8 cellular contexts compared by ENCODE assay signal in the genomic region with DNA sequence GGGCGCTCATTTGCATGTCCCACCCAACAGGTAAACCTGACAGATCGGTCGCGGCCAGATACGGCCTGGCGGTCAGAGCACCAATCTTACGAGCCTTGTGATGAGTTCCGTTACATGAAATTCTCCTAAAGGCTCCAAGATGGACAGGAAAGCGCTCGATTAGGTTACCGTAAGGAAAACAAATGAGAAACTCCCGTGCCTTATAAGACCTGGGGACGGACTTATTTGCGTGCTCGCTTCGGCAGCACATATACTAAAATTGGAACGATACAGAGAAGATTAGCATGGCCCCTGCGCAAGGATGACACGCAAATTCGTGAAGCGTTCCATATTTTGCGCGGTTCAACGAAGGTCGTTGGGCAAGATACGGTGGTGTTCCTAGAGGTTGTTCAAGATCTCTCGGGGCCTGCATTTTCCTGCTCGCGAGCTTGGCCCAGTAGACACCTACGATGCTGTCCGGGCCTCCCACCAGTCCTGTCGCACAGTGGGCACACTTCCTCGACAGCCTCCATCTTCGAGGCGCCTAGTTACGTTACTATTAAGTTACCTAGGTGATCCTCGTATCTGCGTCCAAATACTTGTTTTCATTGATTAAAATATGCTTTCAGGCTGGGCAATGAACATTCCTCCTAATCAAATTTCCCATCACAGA. TPM values are rescaled to one million over a fixed set of nuclear protein-coding genes. Genes with fewer than 3 reads are reported as not detected.
DNase-seq lines count a peak whose midpoint lies in the region; ATAC-seq, FAIRE-seq and TF ChIP-seq lines count a peak whose summit lies in the region.

A gene (plus strand): TSS at position 230 of the 652 bp plus-strand sequence.

- FAIRE-seq in GM12892 (lab: Jason Lieb, UNC), result no peak

- H3K4me1 Mint-ChIP-seq in activated T-helper 17 cell treated with anti-CD3 and anti-CD28 coated beads, Interleukin-2, amount 50 U/mL, for 72 hours, result peaks cover 34% of the 10 kb centered on the region

- no peaks in the 10 kb centered on the region for H3K9me3 ChIP-seq in GM23248 (ENCODE audit: low read depth)
- H3K9me3 ChIP-seq in parathyroid adenoma (ENCODE audit: control insufficient read depth, low read length), result no peaks in the 10 kb centered on the region

- in situ Hi-C loops in GM23248 (cut with MboI), result no loop called here

- 16 to 18% methylated on average over 38 of the region's 38 CpGs for WGBS in GM23248 (ENCODE audit: low coverage in 1 of 2, low lambda C conversion rate in 2 of 2, missing lambda C conversion rate in 2 of 2), 2 experiments

- H2AFZ ChIP-seq in GM23248, result peak within 1 kb of the TSS; percentile 79
- peak within 1 kb of the TSS; percentile 93 for H2AFZ ChIP-seq in parathyroid adenoma

- H3K4me3 ChIP-seq in GM23248 (peak within 1 kb of the TSS; percentile 85), parathyroid adenoma (ENCODE audit: low read depth, low read length) (peak within 1 kb of the TSS; percentile 80)

- H3K4me1 ChIP-seq in GM23248 (ENCODE audit: insufficient read depth), result peaks cover 13% of the 10 kb centered on the region
- peaks cover 5% of the 10 kb centered on the region for H3K4me1 ChIP-seq in foreskin keratinocyte
- H3K4me1 ChIP-seq in parathyroid adenoma, result peaks cover 7% of the 10 kb centered on the region

- H3K79me2 ChIP-seq in GM23248 (ENCODE audit: insufficient read depth), result no peaks in the 10 kb centered on the region
- H3K79me2 ChIP-seq in parathyroid adenoma, result no peaks in the 10 kb centered on the region

- 0 out of 2 replicates have a peak within 1 kb of the TSS, but pooled peaks have one; percentile 21 for H3K9ac ChIP-seq in GM23248
- H3K9ac ChIP-seq in parathyroid adenoma, result peak within 1 kb of the TSS; percentile 2

- H3K27ac Mint-ChIP-seq in activated T-helper 17 cell treated with anti-CD3 and anti-CD28 coated beads, Interleukin-2, amount 50 U/mL, for 72 hours, result peak within 1 kb of the TSS; percentile 100

- no peaks in the 10 kb centered on the region for H3K9me2 ChIP-seq in GM23248 (ENCODE audit: insufficient read depth)

- TF ChIP-seq CTCF in foreskin keratinocyte (conservative IDR thresholded peaks at IDR 0.05) (no peak), parathyroid adenoma (IDR thresholded peaks at IDR 0.05) (no peak)

- no peaks in the 10 kb centered on the region for H3K27me3 Mint-ChIP-seq in activated T-helper 17 cell treated with anti-CD3 and anti-CD28 coated beads, Interleukin-2, amount 50 U/mL, for 72 hours

- DNase-seq in GM23248 (peak; percentile 27), NCI-H345 (lab: John Stamatoyannopoulos, UW) (peak; percentile 78), foreskin keratinocyte (peak; percentile 19 to 26), inferior parietal cortex (ENCODE audit: extremely low spot score) (no peak), GM12892 (ENCODE audit: insufficient read length) (no peak)

- H3K27me3 ChIP-seq in GM23248 (replicated peaks; ENCODE audit: insufficient read depth), result peaks cover 4% of the 10 kb centered on the region; the same call in 1 of the 2 replicates
- H3K27me3 ChIP-seq in foreskin keratinocyte, result no peaks in the 10 kb centered on the region
- H3K27me3 ChIP-seq in parathyroid adenoma (ENCODE audit: control insufficient read depth, insufficient read depth, low read length), result no peaks in the 10 kb centered on the region

- peak within 1 kb of the TSS; percentile 94 for H3K4me3 Mint-ChIP-seq in activated T-helper 17 cell treated with anti-CD3 and anti-CD28 coated beads, Interleukin-2, amount 50 U/mL, for 72 hours

- no peaks in the 10 kb centered on the region for H4K20me1 ChIP-seq in GM23248 (ENCODE audit: insufficient read depth)

- H3K4me2 ChIP-seq in GM23248 (ENCODE audit: unreplicated experiment) (peak within 1 kb of the TSS; percentile 69), parathyroid adenoma (ENCODE audit: low read length) (peak within 1 kb of the TSS; percentile 51)

- H3K36me3 ChIP-seq in GM23248 (ENCODE audit: low read depth), result no peaks in the 10 kb centered on the region
- no peaks in the 10 kb centered on the region for H3K36me3 ChIP-seq in parathyroid adenoma (ENCODE audit: control insufficient read depth, insufficient read depth, low read length)

- 0 out of 2 replicates have a peak, but pooled peaks cover 13% of the 10 kb centered on the region for H3F3A ChIP-seq in GM23248 (ENCODE audit: insufficient read depth)

- H3K36me3 Mint-ChIP-seq in activated T-helper 17 cell treated with anti-CD3 and anti-CD28 coated beads, Interleukin-2, amount 50 U/mL, for 72 hours (ENCODE audit: low read depth), result peaks cover 15% of the 10 kb centered on the region

- no peak for TF ChIP-seq POLR2A in GM12892 (IDR thresholded peaks at IDR 0.05; ENCODE audit: low read depth, low read length)

- no peaks in the 10 kb centered on the region for H3K9me3 Mint-ChIP-seq in activated T-helper 17 cell treated with anti-CD3 and anti-CD28 coated beads, Interleukin-2, amount 50 U/mL, for 72 hours

- ATAC-seq in activated T-helper 17 cell treated with anti-CD3 and anti-CD28 coated beads, Interleukin-2, amount 50 U/mL, for 72 hours (replicated peaks), result no peak
- ATAC-seq in foreskin keratinocyte (peak; percentile 3), HG03175 (IDR thresholded peaks at IDR 0.05; ENCODE audit: unreplicated experiment) (no peak)

- H3K27ac ChIP-seq in GM23248 (peak within 1 kb of the TSS; percentile 19), foreskin keratinocyte (peak within 1 kb of the TSS; percentile 99), parathyroid adenoma (peak within 1 kb of the TSS; percentile 92)

RNA-seq across cellular contexts. Expression of the gene that starts here (rescaled TPM):
- total RNA-seq in GM23248 (2014; rRNA removed; shearing (Covaris generic)), result not detected in 2 replicates
- polyA plus RNA-seq in GM23248 (2016; fragmentation: Nextera tagmentation; extraction: Ambion mirVana) (not detected in 2 replicates), foreskin keratinocyte (not detected in 2 replicates)
- total RNA-seq in activated T-helper 17 cell treated with anti-CD3 and anti-CD28 coated beads, Interleukin-2, amount 50 U/mL, for 72 hours, result not detected
- not detected in 2 replicates for total RNA-seq in foreskin keratinocyte
- not detected for polyA plus RNA-seq in GM12892 (2012; ENCODE audit: missing spikeins)

Comparison
In these comparisons a context has a peak if more than half of its experiments do, and no peak if none do; other contexts are left out.
1. Peak in DNase-seq, H3K4me3 ChIP-seq, H3K27ac ChIP-seq, H3K9ac ChIP-seq and H3K4me2 ChIP-seq in GM23248; RNA of the gene not detected or under 1 TPM.
2. Peak in DNase-seq, ATAC-seq and H3K27ac ChIP-seq in foreskin keratinocyte; RNA of the gene not detected or under 1 TPM.
3. H3K27ac ChIP-seq: peak in every context shown above with its lines; median percentile 99 in foreskin keratinocyte; 92 in parathyroid adenoma; 19 in GM23248.